ENCODE assay signal across 25 cellular contexts in the genomic region with DNA sequence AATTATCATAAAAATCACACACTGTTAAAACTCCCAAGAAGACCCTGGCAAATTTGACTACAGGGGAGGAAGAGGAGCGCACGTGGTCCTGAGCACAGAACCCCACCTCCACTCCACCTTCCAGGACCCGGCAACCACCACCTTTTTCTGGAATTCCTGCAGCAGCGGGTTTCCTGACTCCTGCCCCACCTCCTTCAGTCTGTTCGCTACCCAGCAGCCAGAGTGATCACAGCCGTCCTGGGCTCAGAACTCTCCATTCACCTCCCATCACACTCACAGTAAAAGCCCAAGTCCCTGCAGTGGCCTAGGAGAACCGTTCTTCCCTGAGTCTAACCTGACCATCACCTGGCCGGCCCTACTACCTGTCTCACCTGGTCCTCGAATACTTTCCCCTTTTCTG.
"Had no signal": no experiment of that assay in that cellular context is flagged by ENCODE, and none has a peak within 500 bp of the region (broad histone marks: within the 10 kb centered on the region; RNA-seq: fewer than 3 reads in every experiment).

No MANE protein-coding gene starts in this region.

- ATAC-seq: heart right ventricle; left lobe of liver; natural killer cell; sciatic nerve; stimulated activated effector memory CD8-positive, alpha-beta T cell treated with anti-CD3 and anti-CD28 coated beads, Interleukin-12 subunit alpha, Interleukin-12 subunit beta, amount 100 ng/mL, for 72 hours; stimulated activated naive CD8-positive, alpha-beta T cell treated with anti-CD3 and anti-CD28 coated beads, Interleukin-15, Interleukin-2, amounts not matched to agents 100 U/mL and 50 U/mL, for 24 hours had no signal

- H3K27ac ChIP-seq: dorsolateral prefrontal cortex, esophagus squamous epithelium, heart right ventricle, neutrophil, parathyroid adenoma, testis, tibial artery had no signal

- H3K4me2 ChIP-seq: smooth muscle cell had no signal

- DNase-seq: dorsolateral prefrontal cortex; effector CD4-positive, alpha-beta T cell; esophagus squamous epithelium; foreskin melanocyte; glutamatergic neuron; heart right ventricle; hippocampal formation; kidney; natural killer cell; stimulated activated CD4-positive, alpha-beta T cell treated with anti-CD3 and anti-CD28 coated beads, Interleukin-2, amount 100 ng/mL, for 24 hours; stimulated activated CD4-positive, alpha-beta T cell treated with anti-CD3 and anti-CD28 coated beads, Interleukin-4, amount 100 ng/mL, for 24 hours; stimulated activated naive CD8-positive, alpha-beta T cell treated with anti-CD3 and anti-CD28 coated beads, Interleukin-15, Interleukin-2, amounts not matched to agents 100 U/mL and 50 U/mL, for 24 hours; substantia nigra; testis; tibial artery had no signal

- H3K4me1 ChIP-seq: esophagus squamous epithelium, heart right ventricle, parathyroid adenoma, testis, tibial artery had no signal

- H3K27me3 ChIP-seq: testis had no signal

- H3K9me3 Mint-ChIP-seq: type B pancreatic cell had no signal

- H3K4me1 Mint-ChIP-seq: memory B cell; natural killer cell; stimulated activated effector memory CD8-positive, alpha-beta T cell treated with anti-CD3 and anti-CD28 coated beads, Interleukin-12 subunit alpha, Interleukin-12 subunit beta, amount 100 ng/mL, for 72 hours had no signal

- H3K79me2 ChIP-seq: parathyroid adenoma had no signal

- H2AFZ ChIP-seq: parathyroid adenoma had no signal

- H3K27ac Mint-ChIP-seq: memory B cell; natural killer cell; progenitor cell of endocrine pancreas; stimulated activated effector memory CD8-positive, alpha-beta T cell treated with anti-CD3 and anti-CD28 coated beads, Interleukin-12 subunit alpha, Interleukin-12 subunit beta, amount 100 ng/mL, for 72 hours; type B pancreatic cell had no signal

- H3K4me3 Mint-ChIP-seq: memory B cell; natural killer cell; stimulated activated effector memory CD8-positive, alpha-beta T cell treated with anti-CD3 and anti-CD28 coated beads, Interleukin-12 subunit alpha, Interleukin-12 subunit beta, amount 100 ng/mL, for 72 hours; type B pancreatic cell had no signal

- H3K36me3 Mint-ChIP-seq: stimulated activated effector memory CD8-positive, alpha-beta T cell treated with anti-CD3 and anti-CD28 coated beads, Interleukin-12 subunit alpha, Interleukin-12 subunit beta, amount 100 ng/mL, for 72 hours; type B pancreatic cell had no signal

- H3K9ac ChIP-seq: parathyroid adenoma had no signal

- H3K4me3 ChIP-seq: dorsolateral prefrontal cortex, esophagus squamous epithelium, heart right ventricle, lung, smooth muscle cell, testis, tibial artery had no signal

- H3K9me3 ChIP-seq: neutrophil, testis had no signal

- H3K36me3 ChIP-seq: esophagus squamous epithelium, heart right ventricle, neutrophil, tibial artery had no signal
